In the genomic region with DNA sequence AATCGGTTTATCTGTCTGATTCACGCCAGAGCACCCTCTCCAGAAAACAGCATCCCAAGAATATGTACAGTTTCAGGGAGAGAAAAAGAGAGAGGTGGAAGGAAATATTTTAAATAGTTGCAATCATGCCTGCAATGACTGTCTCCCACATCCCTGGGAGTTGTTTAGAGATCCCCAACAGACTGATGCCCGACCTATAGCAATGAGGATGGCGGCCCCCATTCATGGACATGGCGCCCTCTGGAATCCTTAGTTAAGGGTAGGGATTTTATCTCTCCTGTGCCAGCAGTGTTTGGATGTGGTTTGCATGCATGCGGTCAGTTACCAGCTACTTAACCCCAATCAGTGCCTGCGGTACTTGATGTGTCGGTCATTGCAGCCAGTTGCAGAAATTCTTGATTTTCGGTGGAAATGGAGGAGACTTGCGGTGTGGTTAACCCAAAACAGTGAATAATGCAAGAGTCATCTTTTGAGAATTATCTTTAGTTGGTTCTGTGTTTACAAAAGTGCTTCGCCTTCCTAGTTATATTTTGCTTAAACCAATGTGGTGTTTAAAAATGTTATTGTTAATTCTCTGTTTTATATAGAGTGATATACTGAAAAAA, we compare ENCODE assay signal across 28 cellular contexts.
DNase-seq lines count a peak whose midpoint lies in the region; ATAC-seq and TF ChIP-seq lines count a peak whose summit lies in the region.
"Had no signal": no experiment of that assay in that cellular context is flagged by ENCODE, and none has a peak within 500 bp of the region (broad histone marks: within the 10 kb centered on the region; RNA-seq: fewer than 3 reads in every experiment).

No MANE protein-coding gene starts in this region.

- H3K23ac ChIP-seq in IMR-90 (ENCODE audit: low read depth, low read length), result no peak overlapping the region

- peak overlapping the region; percentile 27; the same call in 1 of the 2 replicates for H3K4me2 ChIP-seq in IMR-90 (ENCODE audit: low read depth, low read length)
- H3K4me2 ChIP-seq: BLaER1, neural progenitor cell had no signal

- TF ChIP-seq RAD21 in IMR-90 (IDR thresholded peaks at IDR 0.05; ENCODE audit: low read length), result 0 out of 2 replicates have a peak, but pooled peaks have one; percentile 12

- 56% methylated on average over 4 of the region's 11 CpGs; no CpG with 5 or more reads in 1 of the 2 experiments for WGBS in IMR-90 (ENCODE audit: extremely low coverage in 2 of 2, insufficient read length in 1 of 2), 2 experiments

- H2AK9ac ChIP-seq in IMR-90 (replicated peaks; ENCODE audit: low read depth, low read length, poor library complexity), result peak overlapping the region; percentile 8

- no peak overlapping the region for H3K9ac ChIP-seq in IMR-90 (ENCODE audit: low read depth, low read length)
- H3K9ac ChIP-seq: BLaER1, neural progenitor cell had no signal

- no peak overlapping the region for H2AFZ ChIP-seq in IMR-90 (replicated peaks; ENCODE audit: low read length, poor library complexity)
- H2AFZ ChIP-seq: neural progenitor cell had no signal

- no peak overlapping the region for H3K27ac ChIP-seq in IMR-90 (ENCODE audit: insufficient read depth, low read length)
- H3K27ac ChIP-seq in ascending aorta, result no peak overlapping the region
- H3K27ac ChIP-seq: 22Rv1, BLaER1, heart right ventricle, neural progenitor cell, spleen, WERI-Rb-1 had no signal

- BruUV-seq in IMR-90 (replicated peaks; lab: Mats Ljungman, UMichigan), result no TSS peak

- H3K4ac ChIP-seq in IMR-90 (ENCODE audit: low read depth, low read length), result peak overlapping the region; percentile 58; the same call in 1 of the 2 replicates

- H3K9me3 ChIP-seq in IMR-90 (ENCODE audit: control insufficient read depth, insufficient read depth, low read length), result no peaks in the 10 kb centered on the region
- H3K9me3 ChIP-seq in ascending aorta, result no peaks in the 10 kb centered on the region
- H3K9me3 ChIP-seq: BLaER1, Caco-2, heart right ventricle, mucosa of descending colon, spleen had no signal

- TF ChIP-seq CTCF in IMR-90 (conservative IDR thresholded peaks at IDR 0.05; ENCODE audit: low read depth, low read length), result no peak
- no peak for TF ChIP-seq CTCF in ascending aorta (IDR thresholded peaks at IDR 0.05)

- no peak overlapping the region for H3K18ac ChIP-seq in IMR-90 (ENCODE audit: low read depth, low read length)

- H3K79me1 ChIP-seq in IMR-90 (ENCODE audit: low read depth in 1 of 2, low read length in 2 of 2), result 0 out of 4 replicates have a peak, but pooled peaks cover 0 to 2% of the 10 kb centered on the region in 2 experiments

- H3K4me1 ChIP-seq in IMR-90 (ENCODE audit: control insufficient read depth, insufficient read depth, low read length) (peaks cover 5% of the 10 kb centered on the region; the same call in 1 of the 2 replicates), ascending aorta (no peaks in the 10 kb centered on the region)
- H3K4me1 ChIP-seq: BLaER1, heart right ventricle, spleen had no signal

- H3K14ac ChIP-seq in IMR-90 (replicated peaks; ENCODE audit: low read depth, low read length), result peak overlapping the region; percentile 73

- peaks cover 6% of the 10 kb centered on the region; the same call in 1 of the 2 replicates for H4K20me1 ChIP-seq in IMR-90 (ENCODE audit: insufficient read depth, low read length)
- H4K20me1 ChIP-seq: BLaER1 had no signal

- H2BK20ac ChIP-seq in IMR-90 (ENCODE audit: low read depth, low read length), result peak overlapping the region; percentile 40; the same call in 1 of the 2 replicates

- no peak overlapping the region for H4K91ac ChIP-seq in IMR-90 (ENCODE audit: insufficient read depth, low read depth, low read length)

- no peak for TF ChIP-seq POLR2A in IMR-90 (IDR thresholded peaks at IDR 0.05; ENCODE audit: low read depth, low read length)

- H4K5ac ChIP-seq in IMR-90 (ENCODE audit: low read depth, low read length), result no peak overlapping the region

- H3K36me3 ChIP-seq in IMR-90 (ENCODE audit: control insufficient read depth, insufficient read depth, low read length) (no peaks in the 10 kb centered on the region), ascending aorta (no peaks in the 10 kb centered on the region)
- H3K36me3 ChIP-seq: BLaER1, heart right ventricle, neural progenitor cell, WERI-Rb-1 had no signal

- DNase-seq in A172 (ENCODE audit: low spot score) (peak; percentile 90), IMR-90 (peak; percentile 83), amniotic stem cell (lab: John Stamatoyannopoulos, UW) (peak; percentile 63), hepatic stellate cell (ENCODE audit: low spot score) (peak; percentile 32), ascending aorta (ENCODE audit: low spot score in 2 of 2) (no peak), NCI-H1048 (lab: John Stamatoyannopoulos, UW) (no peak)
- DNase-seq: activated CD4-positive, alpha-beta T cell treated with anti-CD3 and anti-CD28 coated beads, Interleukin-2, amount 50 U/mL, for 4 hours; activated gamma-delta T cell treated with Interleukin-2 at 50 U/mL for 16 hours; anterior cingulate cortex; Caco-2; effector memory CD8-positive, alpha-beta T cell; heart right ventricle; immature natural killer cell; MM.1S; mucosa of descending colon; NCI-H187; NCI-H226; spleen; stimulated activated CD4-positive, alpha-beta T cell treated with anti-CD3 and anti-CD28 coated beads, Interleukin-4, amount 100 ng/mL, for 24 hours; stimulated activated naive CD8-positive, alpha-beta T cell treated with anti-CD3 and anti-CD28 coated beads, Interleukin-15, amount 100 ng/mL, for 72 hours; T-helper 1 cell; WERI-Rb-1 had no signal

- H2BK15ac ChIP-seq in IMR-90 (ENCODE audit: low read depth, low read length), result no peak overlapping the region

- intact Hi-C loops in IMR-90 (cut with micrococcal nuclease) (no loop called here), ascending aorta (cut with DNase I) (no loop called here)

- in situ Hi-C loops in IMR-90 (cut with MboI; ENCODE audit: low sequenced_read_pairs), result no loop called here

- H3K4me3 ChIP-seq in IMR-90 (ENCODE audit: insufficient read depth, low read depth, low read length), result no peak overlapping the region
- no peak overlapping the region for H3K4me3 ChIP-seq in ascending aorta
- H3K4me3 ChIP-seq: BLaER1, heart right ventricle, mucosa of descending colon, neural progenitor cell, spleen had no signal

- H2BK120ac ChIP-seq in IMR-90 (ENCODE audit: low read depth, low read length), result peak overlapping the region; percentile 29

- peak overlapping the region; percentile 54; the same call in 1 of the 2 replicates for H2AK5ac ChIP-seq in IMR-90 (ENCODE audit: low read depth, low read length)

- POLR2A ChIA-PET in IMR-90 (lab: Charles Lee; ENCODE audit: unreplicated experiment), result interaction anchor here (0.6 kb wide), 1 partner anchor 115 kb away, joined by 3 read pairs; no protein-coding TSS in a partner anchor

- H3K27me3 ChIP-seq in IMR-90 (ENCODE audit: control insufficient read depth, insufficient read depth, low read length) (no peaks in the 10 kb centered on the region), ascending aorta (no peaks in the 10 kb centered on the region)
- H3K27me3 ChIP-seq: BLaER1, heart right ventricle, neural progenitor cell, spleen had no signal

- peaks cover 3% of the 10 kb centered on the region for H3K9me1 ChIP-seq in IMR-90 (ENCODE audit: insufficient read depth, low read length)

- H4K8ac ChIP-seq in IMR-90 (ENCODE audit: low read depth in 2 of 2, low read length in 2 of 2), result peak overlapping the region in 1 of 2 experiments; percentile 50; a peak in 1 of 4 replicates

- CTCF ChIA-PET in IMR-90 (lab: Yijun Ruan, JAX), result interaction anchor here (1.3 kb wide), 1 partner anchor 11 kb away, joined by 3 read pairs; no protein-coding TSS in a partner anchor

- dilution Hi-C loops in IMR-90 (cut with HindIII; ENCODE audit: low sequenced_read_pairs, unreplicated experiment), result no loop called here

- peak; percentile 65 for ATAC-seq in IMR-90 (ENCODE audit: low read depth)
- no peak for ATAC-seq in GM21529 (IDR thresholded peaks at IDR 0.05; ENCODE audit: unreplicated experiment)
- ATAC-seq in esophagus mucosa, result no peak
- ATAC-seq: effector memory CD8-positive, alpha-beta T cell; HCT116; heart right ventricle; mucosa of descending colon; stimulated activated naive CD8-positive, alpha-beta T cell treated with anti-CD3 and anti-CD28 coated beads, Interleukin-15, amount 100 ng/mL, for 72 hours had no signal

- H2BK5ac ChIP-seq in IMR-90 (ENCODE audit: low read depth, low read length, poor library complexity, severe bottlenecking), result no peak overlapping the region

- H3K56ac ChIP-seq in IMR-90 (ENCODE audit: extremely low read depth, insufficient read depth, low read length), result peak overlapping the region; percentile 22; the same call in 1 of the 2 replicates

TF ChIP-seq in IMR-90, 13 proteins besides CTCF, POLR2A, EP300 and RAD21:
- TF ChIP-seq FOS (IDR thresholded peaks at IDR 0.05; ENCODE audit: low read depth, low read length), result 0 out of 2 replicates have a peak, but pooled peaks have one; percentile 14
- TF ChIP-seq MAFK (IDR thresholded peaks at IDR 0.05; ENCODE audit: low read depth, low read length), result peak; percentile 22; the same call in 1 of the 2 replicates
- TF ChIP-seq NFE2L2 (IDR thresholded peaks at IDR 0.05; ENCODE audit: low read depth, low read length), result no peak
- TF ChIP-seq CEBPB (IDR thresholded peaks at IDR 0.05; ENCODE audit: low read depth, low read length), result peak; percentile 46; the same call in 1 of the 2 replicates
- TF ChIP-seq BHLHE40 (IDR thresholded peaks at IDR 0.05; ENCODE audit: low read depth, low read length), result peak; percentile 42

Comparison
In these comparisons a context has a peak if more than half of its experiments do, and no peak if none do; other contexts are left out.
1. DNase-seq: peak in A172 (single experiment), IMR-90 (single experiment), amniotic stem cell (single experiment) and hepatic stellate cell (single experiment); none in ascending aorta (0 of 2) and NCI-H1048 (single experiment).